In genomic region chr3:114666613-114667012, GRCh38 we compare ENCODE assay signal across 16 cellular contexts.
"Had no signal": no experiment of that assay in that cellular context is flagged by ENCODE, and none has a peak within 500 bp of the region (broad histone marks: within the 10 kb centered on the region; RNA-seq: fewer than 3 reads in every experiment).

No MANE protein-coding gene starts in this region.

- H3K27me3 ChIP-seq: ascending aorta, breast epithelium, dorsolateral prefrontal cortex, vagina had no signal

- H3K9me3 ChIP-seq: ascending aorta, breast epithelium, lower lobe of right lung, vagina had no signal

- DNase-seq: activated CD4-positive, alpha-beta T cell treated with anti-CD3 and anti-CD28 coated beads, Interleukin-2, amount 50 U/mL, for 4 hours; activated gamma-delta T cell; activated T-cell treated with anti-CD3 and anti-CD28 coated beads, Interleukin-2, amount 50 U/mL, for 72 hours; dorsolateral prefrontal cortex; lower lobe of right lung; midbrain; nephron progenitor cell; right cardiac atrium; small intestine; stimulated activated CD4-positive, alpha-beta T cell treated with anti-CD3 and anti-CD28 coated beads, Interleukin-15, amount 100 ng/mL, for 24 hours; stimulated activated CD4-positive, alpha-beta T cell treated with anti-CD3 and anti-CD28 coated beads, Interleukin-2, amount 100 ng/mL, for 48 hours; trophoblast cell had no signal

- H3K4me3 ChIP-seq: ascending aorta, breast epithelium, dorsolateral prefrontal cortex, lower lobe of right lung, vagina had no signal

- H3K27ac ChIP-seq: ascending aorta, breast epithelium, dorsolateral prefrontal cortex, lower lobe of right lung, vagina had no signal

- H3K4me1 ChIP-seq: ascending aorta, breast epithelium, lower lobe of right lung, vagina had no signal

- FAIRE-seq: frontal cortex, small intestine had no signal

- ATAC-seq: activated T-cell treated with anti-CD3 and anti-CD28 coated beads, Interleukin-2, amount 50 U/mL, for 72 hours; lower lobe of right lung had no signal

- H3K36me3 ChIP-seq: ascending aorta, breast epithelium, lower lobe of right lung, vagina had no signal
